ENCODE assay signal across 27 cellular contexts in the genomic region with DNA sequence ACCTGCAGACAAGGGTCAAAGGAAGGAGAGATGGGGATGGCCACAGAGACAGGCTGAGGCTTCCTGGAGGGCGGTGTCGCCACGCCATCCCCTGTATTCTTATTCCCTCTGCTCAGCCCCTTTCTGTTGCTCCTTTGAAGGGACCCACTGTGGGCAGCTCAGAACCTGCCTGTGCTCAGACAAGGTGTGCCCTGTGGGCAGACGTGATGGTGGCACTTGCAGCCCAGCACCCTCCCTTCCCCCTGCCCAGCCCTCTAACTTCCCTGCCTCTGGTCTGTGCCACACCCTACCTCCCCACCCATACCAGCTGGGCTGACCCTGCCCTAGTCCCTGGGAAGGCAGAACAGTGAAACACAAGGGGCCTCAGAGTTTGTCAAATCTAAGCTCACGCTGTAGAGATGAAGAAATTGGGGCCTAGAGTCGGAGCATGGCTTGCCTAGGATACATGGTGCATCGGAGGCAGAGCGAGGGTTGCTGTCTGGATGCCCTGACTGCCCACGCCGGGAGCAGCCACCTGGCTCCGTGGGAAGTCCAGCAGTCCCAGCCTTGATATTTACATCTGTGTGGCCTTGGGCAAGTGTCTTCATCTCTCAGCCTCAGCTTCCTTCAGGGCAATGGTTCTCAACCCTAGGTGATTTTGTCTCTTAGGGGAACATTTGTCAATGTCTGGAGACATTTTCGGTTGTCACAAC.
DNase-seq lines count a peak whose midpoint lies in the region; ATAC-seq, FAIRE-seq and TF ChIP-seq lines count a peak whose summit lies in the region.
"Had no signal": no experiment of that assay in that cellular context is flagged by ENCODE, and none has a peak within 500 bp of the region (broad histone marks: within the 10 kb centered on the region; RNA-seq: fewer than 3 reads in every experiment).

No MANE protein-coding gene starts in this region.

- no peaks in the 10 kb centered on the region for H4K20me1 ChIP-seq in HepG2 (ENCODE audit: insufficient read depth, low read length)

- H3K79me2 ChIP-seq in HepG2 (ENCODE audit: insufficient read depth, low read length) = no peaks in the 10 kb centered on the region

- no peak overlapping the region for H3K27ac ChIP-seq in right lobe of liver
- no peak overlapping the region for H3K27ac ChIP-seq in HepG2 (ENCODE audit: extremely low read length, insufficient read depth, low read length)
- no peak overlapping the region for H3K27ac ChIP-seq in vagina
- H3K27ac ChIP-seq: adrenal gland, C4-2B, tibial nerve had no signal

- no peak for TF ChIP-seq EP300 in HepG2 (IDR thresholded peaks at IDR 0.05; ENCODE audit: low read depth in 2 of 2, low read length in 2 of 2)
- TF ChIP-seq EP300 in HepG2 (CRISPR knock-in tag; IDR thresholded peaks at IDR 0.05; ENCODE audit: borderline replicate concordance) = no peak

- FAIRE-seq in HepG2 (lab: Jason Lieb, UNC) = no peak
- no peak for FAIRE-seq in frontal cortex (lab: Jason Lieb, UNC)
- FAIRE-seq: GM19239 had no signal

- intact Hi-C loops in right lobe of liver (cut with DNase I) = no loop called here
- intact Hi-C loops in HepG2 (cut with micrococcal nuclease; ENCODE audit: unreplicated experiment) = no loop called here
- intact Hi-C loops in vagina (cut with DNase I) = no loop called here

- DNase-seq in right lobe of liver (peak in 2 of 3 donors; percentile 5 to 38), HepG2 (ENCODE audit: low spot score) (no peak), T-cell (no peak), immature natural killer cell (no peak), frontal cortex (ENCODE audit: low spot score in 2 of 2) (no peak), vagina (ENCODE audit: extremely low spot score in 2 of 2) (no peak)
- DNase-seq in stimulated activated CD4-positive, alpha-beta T cell treated with anti-CD3 and anti-CD28 coated beads, Interleukin-2, amount 100 ng/mL, for 24 hours = no peak
- DNase-seq: activated CD4-positive, alpha-beta T cell treated with anti-CD3 and anti-CD28 coated beads for 1 hour; adrenal gland; effector CD4-positive, alpha-beta T cell; EL; erythroblast; mesenchymal stem cell; MG63; NCI-H1417; NCI-H2081 treated with DMSO at 0.1 percent for 48 hours; NCI-H345; NCI-H774; SHP77; stimulated activated CD4-positive, alpha-beta T cell treated with anti-CD3 and anti-CD28 coated beads, Interleukin-4, amount 100 ng/mL, for 24 hours; stimulated activated naive CD4-positive, alpha-beta T cell treated with Interleukin-2 at 50 U/mL for 16 hours had no signal

- POLR2A ChIA-PET in HepG2 (lab: Yijun Ruan, JAX) = no interaction called here
- POLR2A ChIA-PET in T-cell (lab: Charles Lee) = interaction anchor here (0.6 to 1.0 kb wide), 3 partner anchors 13 to 493 kb away, joined by 3 to 8 read pairs (median 3); a partner anchor contains a TSS

- TF ChIP-seq POLR2A in right lobe of liver (IDR thresholded peaks at IDR 0.05) = no peak
- TF ChIP-seq POLR2A in HepG2 (IDR thresholded peaks at IDR 0.05; ENCODE audit: insufficient read depth in 1 of 2, low read depth in 2 of 2, low read length in 2 of 2) = no peak
- no peak for TF ChIP-seq POLR2A in vagina (IDR thresholded peaks at IDR 0.05)

- no peaks in the 10 kb centered on the region for H3K9me3 ChIP-seq in right lobe of liver
- H3K9me3 ChIP-seq in HepG2 (ENCODE audit: low read length) = no peaks in the 10 kb centered on the region
- no peaks in the 10 kb centered on the region for H3K9me3 ChIP-seq in vagina
- H3K9me3 ChIP-seq: adrenal gland, MG63, tibial nerve had no signal

- H3K4me3 Mint-ChIP-seq in T-cell (no peak overlapping the region), immature natural killer cell (peak overlapping the region in 4 of 5 donors; percentile 15 to 33 (median 26))
- H3K4me3 Mint-ChIP-seq in stimulated activated memory B cell treated with anti-CD40 and anti-IgM and Interleukin-4, amounts not matched to agents 10 μg/mL and 1 μg/mL and 100 μg/mL, for 72 hours = no peak overlapping the region
- H3K4me3 Mint-ChIP-seq: brain had no signal

- no peak overlapping the region for H3K4me2 ChIP-seq in HepG2 (ENCODE audit: low read depth, low read length)

- H3K9ac ChIP-seq in HepG2 (ENCODE audit: insufficient read depth, low read depth, low read length) = no peak overlapping the region

- H3K4me1 ChIP-seq in right lobe of liver = no peaks in the 10 kb centered on the region
- H3K4me1 ChIP-seq in HepG2 (ENCODE audit: insufficient read depth, low read length) = peaks cover 9% of the 10 kb centered on the region
- H3K4me1 ChIP-seq in vagina = no peaks in the 10 kb centered on the region
- H3K4me1 ChIP-seq: adrenal gland, tibial nerve had no signal

- H3K36me3 Mint-ChIP-seq in T-cell (peaks cover 10% of the 10 kb centered on the region), immature natural killer cell (peaks cover 0 to 4% (median 0%) of the 10 kb centered on the region in 3 donors)
- H3K36me3 Mint-ChIP-seq in stimulated activated memory B cell treated with anti-CD40 and anti-IgM and Interleukin-4, amounts not matched to agents 10 μg/mL and 1 μg/mL and 100 μg/mL, for 72 hours = peaks cover 8% of the 10 kb centered on the region
- H3K36me3 Mint-ChIP-seq: brain had no signal

- BruUV-seq in HepG2 (replicated peaks; lab: Mats Ljungman, UMichigan) = no TSS peak

- H3K4me3 ChIP-seq in right lobe of liver (no peak overlapping the region), HepG2 (replicated peaks in 1 of 3; ENCODE audit: insufficient read depth in 1 of 3, low read depth in 2 of 3, low read length in 3 of 3) (no peak overlapping the region), vagina (no peak overlapping the region)
- H3K4me3 ChIP-seq: adrenal gland, MG63, tibial nerve had no signal

- H3K27ac Mint-ChIP-seq in T-cell = peak overlapping the region; percentile 74 to 85
- peak overlapping the region in 5 of 6 donors; percentile 53 to 92 (median 68) for H3K27ac Mint-ChIP-seq in immature natural killer cell
- H3K27ac Mint-ChIP-seq in stimulated activated memory B cell treated with anti-CD40 and anti-IgM and Interleukin-4, amounts not matched to agents 10 μg/mL and 1 μg/mL and 100 μg/mL, for 72 hours = peak overlapping the region; percentile 60
- H3K27ac Mint-ChIP-seq: activated T-helper 2 cell treated with anti-CD3 and anti-CD28 coated beads, Interferon-gamma antibody, Interleukin-2, Interleukin-4, amounts not matched to agents 10 μg/mL and 5 μg/mL and 100 μg/mL, durations not matched to agents 14 hours and 24 hours and 36 hours; brain had no signal

- in situ Hi-C loops in HepG2 (cut with HindIII; ENCODE audit: extremely low pct_ligation_motif_present, low pct_unique_long_range_greater_than_20kb) = no loop called here

- CTCF ChIA-PET in HepG2 (lab: Yijun Ruan, JAX; ENCODE audit: low intra/inter-chr PET ratio, low total read pairs) (no interaction called here), T-cell (lab: Charles Lee) (interaction anchor here in 1 of 2 donors (0.5 kb wide), 1 partner anchor 149 kb away, joined by 3 read pairs; no protein-coding TSS in a partner anchor)

- no peak for TF ChIP-seq RAD21 in HepG2 (CRISPR knock-in tag; IDR thresholded peaks at IDR 0.05)

- H3K36me3 ChIP-seq in right lobe of liver = no peaks in the 10 kb centered on the region
- H3K36me3 ChIP-seq in HepG2 (replicated peaks in 1 of 2; ENCODE audit: control insufficient read depth in 1 of 2, insufficient read depth in 2 of 2, low read length in 2 of 2) = no peaks in the 10 kb centered on the region
- H3K36me3 ChIP-seq in vagina = no peaks in the 10 kb centered on the region
- H3K36me3 ChIP-seq: adrenal gland, MG63, tibial nerve had no signal

- H3K27me3 ChIP-seq in right lobe of liver (no peaks in the 10 kb centered on the region), HepG2 (ENCODE audit: control insufficient read depth in 1 of 2, insufficient read depth in 2 of 2, low read length in 2 of 2) (no peaks in the 10 kb centered on the region; a peak in 2 of 5 replicates), vagina (no peaks in the 10 kb centered on the region)
- H3K27me3 ChIP-seq: adrenal gland, MG63, tibial nerve had no signal

- no peak overlapping the region for H2AFZ ChIP-seq in HepG2 (ENCODE audit: low read length)

- H3K9me3 Mint-ChIP-seq in T-cell (peaks cover 0 to 6% (median 6%) of the 10 kb centered on the region in 3 donors), immature natural killer cell (no peaks in the 10 kb centered on the region)
- H3K9me3 Mint-ChIP-seq in stimulated activated memory B cell treated with anti-CD40 and anti-IgM and Interleukin-4, amounts not matched to agents 10 μg/mL and 1 μg/mL and 100 μg/mL, for 72 hours = peaks cover 7% of the 10 kb centered on the region
- H3K9me3 Mint-ChIP-seq: brain had no signal

- 90% methylated on average over 4 of the region's 12 CpGs for WGBS in right lobe of liver (ENCODE audit: insufficient coverage, low coverage, low lambda C conversion rate, missing lambda C conversion rate)
- 74% methylated on average over 6 of the region's 12 CpGs for WGBS in HepG2 (ENCODE audit: low lambda C conversion rate)

- H3K27me3 Mint-ChIP-seq in T-cell = no peaks in the 10 kb centered on the region
- peaks cover 5 to 23% (median 5%) of the 10 kb centered on the region in 3 donors for H3K27me3 Mint-ChIP-seq in immature natural killer cell (ENCODE audit: low read depth in 3 of 3)
- no peaks in the 10 kb centered on the region for H3K27me3 Mint-ChIP-seq in stimulated activated memory B cell treated with anti-CD40 and anti-IgM and Interleukin-4, amounts not matched to agents 10 μg/mL and 1 μg/mL and 100 μg/mL, for 72 hours
- H3K27me3 Mint-ChIP-seq: brain had no signal

- TF ChIP-seq CTCF in right lobe of liver (IDR thresholded peaks at IDR 0.05) = no peak
- no peak for TF ChIP-seq CTCF in HepG2 (CRISPR knock-in tag; IDR thresholded peaks at IDR 0.05)
- no peak for TF ChIP-seq CTCF in vagina (IDR thresholded peaks at IDR 0.05)

- ATAC-seq in right lobe of liver (no peak), HepG2 (no peak), T-cell (replicated peaks in 1 of 4) (no peak)
- no peak for ATAC-seq in stimulated activated memory B cell treated with anti-CD40 and anti-IgM and Interleukin-4, amounts not matched to agents 10 μg/mL and 1 μg/mL and 100 μg/mL, for 72 hours

- H3K4me1 Mint-ChIP-seq in T-cell (peaks cover 76 to 84% (median 78%) of the 10 kb centered on the region in 3 donors), immature natural killer cell (peaks cover 75 to 83% of the 10 kb centered on the region in 2 donors)
- peaks cover 52% of the 10 kb centered on the region for H3K4me1 Mint-ChIP-seq in stimulated activated memory B cell treated with anti-CD40 and anti-IgM and Interleukin-4, amounts not matched to agents 10 μg/mL and 1 μg/mL and 100 μg/mL, for 72 hours
- H3K4me1 Mint-ChIP-seq: brain had no signal

TF ChIP-seq in HepG2, 621 proteins besides CTCF, POLR2A, EP300 and RAD21 (continues in another document):
- TF ChIP-seq PAX8 (CRISPR knock-in tag; IDR thresholded peaks at IDR 0.05; ENCODE audit: borderline replicate concordance) (no peak), ZNF292 (CRISPR knock-in tag; IDR thresholded peaks at IDR 0.05; ENCODE audit: borderline replicate concordance, low read depth) (no peak)
- TF ChIP-seq, protein P1, sequence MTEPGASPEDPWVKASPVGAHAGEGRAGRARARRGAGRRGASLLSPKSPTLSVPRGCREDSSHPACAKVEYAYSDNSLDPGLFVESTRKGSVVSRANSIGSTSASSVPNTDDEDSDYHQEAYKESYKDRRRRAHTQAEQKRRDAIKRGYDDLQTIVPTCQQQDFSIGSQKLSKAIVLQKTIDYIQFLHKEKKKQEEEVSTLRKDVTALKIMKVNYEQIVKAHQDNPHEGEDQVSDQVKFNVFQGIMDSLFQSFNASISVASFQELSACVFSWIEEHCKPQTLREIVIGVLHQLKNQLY (CRISPR knock-in tag; IDR thresholded peaks at IDR 0.05) = no peak

Comparison
In these comparisons a context has a peak if more than half of its experiments do, and no peak if none do; other contexts are left out.
1. DNase-seq: peak in right lobe of liver (2 of 3); none in HepG2 (single experiment), T-cell (0 of 34), immature natural killer cell (0 of 3), frontal cortex (0 of 2), stimulated activated CD4-positive, alpha-beta T cell treated with anti-CD3 and anti-CD28 coated beads, Interleukin-2, amount 100 ng/mL, for 24 hours (0 of 2) and vagina (0 of 2).
2. H3K4me3 Mint-ChIP-seq: peak in immature natural killer cell (4 of 5); none in T-cell (0 of 3) and stimulated activated memory B cell treated with anti-CD40 and anti-IgM and Interleukin-4, amounts not matched to agents 10 μg/mL and 1 μg/mL and 100 μg/mL, for 72 hours (single experiment).
3. Peak in every context shown above with its lines, with median percentiles within 50 percentile points of each other: H3K27ac Mint-ChIP-seq.